Comparison of ENCODE assay signal across 1 cellular context in the genomic region with DNA sequence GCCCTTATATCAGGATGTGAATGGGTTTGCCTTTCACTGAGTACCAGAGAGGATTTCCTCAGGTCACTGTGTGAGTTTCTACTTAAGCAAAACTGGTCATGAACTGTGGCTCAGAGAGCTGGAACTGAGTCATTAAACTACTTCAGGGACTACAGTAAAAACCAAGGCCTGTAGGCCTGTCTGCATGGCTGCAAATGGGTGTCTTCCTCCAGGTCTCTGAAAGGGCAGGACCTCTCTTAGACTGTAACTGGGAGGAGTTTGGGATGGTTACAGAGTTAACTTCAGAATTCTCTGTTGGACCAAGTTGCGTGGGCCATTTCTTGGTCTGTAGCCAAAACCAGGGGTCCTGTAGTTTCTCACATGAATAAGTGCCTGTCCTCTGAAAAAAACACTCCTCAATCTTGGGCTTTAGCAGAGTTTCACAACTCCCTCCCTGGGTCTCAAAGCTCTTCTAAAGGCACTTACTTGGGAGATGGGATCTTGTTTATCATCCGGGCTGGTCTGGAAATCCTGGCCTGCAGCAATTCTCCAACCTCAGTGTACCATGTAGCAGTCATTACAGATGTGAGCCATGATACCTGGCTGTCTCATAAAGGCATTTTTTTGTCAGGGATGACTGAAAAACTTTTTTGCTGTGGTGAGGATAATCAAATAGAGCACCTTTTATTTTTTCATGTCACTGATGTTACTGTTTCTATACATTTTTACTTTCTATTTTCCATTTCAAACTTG.
TF ChIP-seq lines count a peak whose summit lies in the region.

No MANE protein-coding gene starts in this region.

TF ChIP-seq in H1, 55 proteins besides CTCF, POLR2A, EP300 and RAD21:
- TF ChIP-seq, protein P1, sequence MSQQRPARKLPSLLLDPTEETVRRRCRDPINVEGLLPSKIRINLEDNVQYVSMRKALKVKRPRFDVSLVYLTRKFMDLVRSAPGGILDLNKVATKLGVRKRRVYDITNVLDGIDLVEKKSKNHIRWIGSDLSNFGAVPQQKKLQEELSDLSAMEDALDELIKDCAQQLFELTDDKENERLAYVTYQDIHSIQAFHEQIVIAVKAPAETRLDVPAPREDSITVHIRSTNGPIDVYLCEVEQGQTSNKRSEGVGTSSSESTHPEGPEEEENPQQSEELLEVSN (IDR thresholded peaks at IDR 0.05): no peak
- no peak for TF ChIP-seq SRF (IDR thresholded peaks at IDR 0.05; ENCODE audit: low read depth, low read length)
- no peak for TF ChIP-seq ATF3 (IDR thresholded peaks at IDR 0.05; ENCODE audit: insufficient read depth, low read depth, low read length)
- TF ChIP-seq SAP30 (IDR thresholded peaks at IDR 0.05; ENCODE audit: insufficient read depth, insufficient replicate concordance, low read length): no peak
- no peak for TF ChIP-seq SP1 (IDR thresholded peaks at IDR 0.05; ENCODE audit: low read depth, low read length)
- no peak for TF ChIP-seq POU5F1 (IDR thresholded peaks at IDR 0.05; ENCODE audit: low read depth, low read length)
- no peak for TF ChIP-seq EGR1 (IDR thresholded peaks at IDR 0.05; ENCODE audit: borderline replicate concordance, low read depth, low read length)
- TF ChIP-seq TCF12 (IDR thresholded peaks at IDR 0.05; ENCODE audit: low read depth, low read length): no peak
- no peak for TF ChIP-seq RXRA (IDR thresholded peaks at IDR 0.05; ENCODE audit: insufficient read depth, low read depth, low read length)
- TF ChIP-seq SP2 (IDR thresholded peaks at IDR 0.05; ENCODE audit: low read length): no peak
- TF ChIP-seq SIX5 (IDR thresholded peaks at IDR 0.05; ENCODE audit: low read depth, low read length): no peak
- TF ChIP-seq BRCA1 (IDR thresholded peaks at IDR 0.05; ENCODE audit: low read depth, low read length): no peak
- no peak for TF ChIP-seq TAF7 (optimal IDR thresholded peaks at IDR 0.05; ENCODE audit: borderline replicate concordance, low read depth, low read length)
- TF ChIP-seq NANOG (IDR thresholded peaks at IDR 0.05; ENCODE audit: insufficient read depth, low read depth, low read length, poor library complexity, severe bottlenecking): no peak
- TF ChIP-seq NRF1 (IDR thresholded peaks at IDR 0.05; ENCODE audit: low read depth, low read length): no peak
- no peak for TF ChIP-seq RBBP5 (IDR thresholded peaks at IDR 0.05; ENCODE audit: borderline replicate concordance, low read depth, low read length)
- no peak for TF ChIP-seq MAFK (IDR thresholded peaks at IDR 0.05; ENCODE audit: low read depth, low read length)
- TF ChIP-seq, protein P2, sequence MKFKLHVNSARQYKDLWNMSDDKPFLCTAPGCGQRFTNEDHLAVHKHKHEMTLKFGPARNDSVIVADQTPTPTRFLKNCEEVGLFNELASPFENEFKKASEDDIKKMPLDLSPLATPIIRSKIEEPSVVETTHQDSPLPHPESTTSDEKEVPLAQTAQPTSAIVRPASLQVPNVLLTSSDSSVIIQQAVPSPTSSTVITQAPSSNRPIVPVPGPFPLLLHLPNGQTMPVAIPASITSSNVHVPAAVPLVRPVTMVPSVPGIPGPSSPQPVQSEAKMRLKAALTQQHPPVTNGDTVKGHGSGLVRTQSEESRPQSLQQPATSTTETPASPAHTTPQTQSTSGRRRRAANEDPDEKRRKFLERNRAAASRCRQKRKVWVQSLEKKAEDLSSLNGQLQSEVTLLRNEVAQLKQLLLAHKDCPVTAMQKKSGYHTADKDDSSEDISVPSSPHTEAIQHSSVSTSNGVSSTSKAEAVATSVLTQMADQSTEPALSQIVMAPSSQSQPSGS (IDR thresholded peaks at IDR 0.05; ENCODE audit: low read length): no peak
